Comparison of ENCODE assay signal across 9 cellular contexts in the genomic region with DNA sequence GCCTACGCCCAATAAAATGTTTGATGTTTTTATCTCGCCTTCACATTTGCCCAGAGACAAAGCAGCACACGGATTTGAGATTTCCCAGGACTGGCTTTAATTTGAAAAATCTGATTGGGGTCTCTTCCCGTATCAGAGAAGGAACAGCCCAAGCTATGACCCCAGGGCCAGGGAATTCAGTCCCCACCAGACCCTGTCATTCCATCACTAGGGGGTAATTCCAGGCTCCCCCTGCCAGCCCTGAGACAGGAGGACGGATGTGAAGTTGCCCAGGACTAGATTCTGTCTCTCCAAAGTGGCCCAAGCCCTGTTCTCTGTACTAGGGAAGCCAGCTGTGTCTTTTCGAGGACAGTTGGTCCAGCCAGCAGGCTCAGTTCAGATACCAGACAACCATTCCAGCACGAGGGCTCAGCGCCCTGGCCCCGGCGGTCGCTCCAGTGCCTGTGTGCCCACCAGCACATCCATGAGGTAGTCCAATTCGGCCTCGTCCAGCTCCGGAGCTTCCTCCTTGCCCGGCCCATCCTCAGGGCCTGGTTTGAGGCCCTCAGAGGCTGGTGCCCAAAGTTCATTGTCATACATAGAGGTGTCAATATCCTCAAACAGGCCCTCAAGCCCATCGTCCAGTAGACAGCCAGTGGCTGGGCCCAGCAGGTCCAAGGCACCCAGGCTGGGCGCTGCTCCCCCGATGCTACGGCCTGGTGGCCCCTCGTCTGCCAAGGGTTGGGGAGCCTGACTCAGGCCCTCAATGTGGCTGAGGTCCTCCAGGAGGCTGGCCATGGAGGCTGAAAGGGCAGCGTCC. TPM values are rescaled to one million over a fixed set of nuclear protein-coding genes. Genes with fewer than 3 reads are reported as not detected.
DNase-seq lines count a peak whose midpoint lies in the region; ATAC-seq and TF ChIP-seq lines count a peak whose summit lies in the region.
"Had no signal": no experiment of that assay in that cellular context is flagged by ENCODE, and none has a peak within 500 bp of the region (broad histone marks: within the 10 kb centered on the region; RNA-seq: fewer than 3 reads in every experiment).

No MANE protein-coding gene starts in this region.

- H3K36me3 ChIP-seq in A673 (ENCODE audit: insufficient read depth, low read length, poor library complexity, severe bottlenecking) (peaks cover 10% of the 10 kb centered on the region), colonic mucosa (no peaks in the 10 kb centered on the region)

- intact Hi-C loops in A673 (cut with micrococcal nuclease; ENCODE audit: unreplicated experiment) (no loop called here), colonic mucosa (cut with DNase I) (no loop called here)

- no peak for DNase-seq in A673 (ENCODE audit: low spot score)
- no peak for DNase-seq in colonic mucosa
- DNase-seq in nephron progenitor cell = no peak
- DNase-seq in SHP77 treated with DMSO at 0.1 percent for 48 hours (lab: John Stamatoyannopoulos, UW) = no peak
- no peak for DNase-seq in DMS79 (lab: John Stamatoyannopoulos, UW)
- DNase-seq: activated CD8-positive, alpha-beta memory T cell treated with anti-CD3 and anti-CD28 coated beads, Interleukin-2, amount 50 U/mL, for 48 hours had no signal

- ATAC-seq in GM18511 (IDR thresholded peaks at IDR 0.05; ENCODE audit: unreplicated experiment) (no peak), HG02571 (IDR thresholded peaks at IDR 0.05; ENCODE audit: unreplicated experiment) (no peak)

- H3K27ac Mint-ChIP-seq in IgD-negative memory B cell = peak overlapping the region; percentile 43 to 85 (median 74)
- H3K27ac Mint-ChIP-seq in nephron progenitor cell = no peak overlapping the region

- H3K36me3 Mint-ChIP-seq in IgD-negative memory B cell (no peaks in the 10 kb centered on the region), nephron progenitor cell (ENCODE audit: low read depth) (peaks cover 4% of the 10 kb centered on the region)

- H3K9me3 Mint-ChIP-seq in IgD-negative memory B cell = no peaks in the 10 kb centered on the region
- H3K9me3 Mint-ChIP-seq in nephron progenitor cell = no peaks in the 10 kb centered on the region

- no peaks in the 10 kb centered on the region for H3K27me3 ChIP-seq in A673 (replicated peaks; ENCODE audit: insufficient read depth, low read depth, low read length, poor library complexity)
- no peaks in the 10 kb centered on the region for H3K27me3 ChIP-seq in colonic mucosa

- no TSS peak for BruUV-seq in A673 (replicated peaks; lab: Mats Ljungman, UMichigan)

- peak overlapping the region in 2 of 4 donors; percentile 9 to 80 for H3K4me3 Mint-ChIP-seq in IgD-negative memory B cell
- peak overlapping the region; percentile 79 for H3K4me3 Mint-ChIP-seq in nephron progenitor cell

- TF ChIP-seq CTCF in A673 (conservative IDR thresholded peaks at IDR 0.05; ENCODE audit: low read depth, low read length) (no peak), colonic mucosa (IDR thresholded peaks at IDR 0.05) (no peak), nephron progenitor cell (IDR thresholded peaks at IDR 0.05) (no peak)

- POLR2A ChIA-PET in A673 (lab: Charles Lee; ENCODE audit: low non-redundant PET) = no interaction called here

- no peaks in the 10 kb centered on the region for H3K27me3 Mint-ChIP-seq in IgD-negative memory B cell
- H3K27me3 Mint-ChIP-seq in nephron progenitor cell (ENCODE audit: low read depth, poor library complexity) = peaks cover 7% of the 10 kb centered on the region

- H3K4me1 ChIP-seq in A673 (ENCODE audit: insufficient read depth, low read length, poor library complexity, severe bottlenecking) = peaks cover 6% of the 10 kb centered on the region
- peaks cover 4% of the 10 kb centered on the region for H3K4me1 ChIP-seq in colonic mucosa

- peak overlapping the region in 1 of 2 donors; percentile 34 for H3K9ac ChIP-seq in colonic mucosa (ENCODE audit: low read depth in 2 of 2, low read length in 2 of 2)

- H3K4me1 Mint-ChIP-seq in IgD-negative memory B cell = peaks cover 18 to 25% (median 20%) of the 10 kb centered on the region in 3 donors
- peaks cover 45% of the 10 kb centered on the region for H3K4me1 Mint-ChIP-seq in nephron progenitor cell

- H3K4me3 ChIP-seq in A673 (ENCODE audit: low read depth, low read length, poor library complexity, severe bottlenecking) (no peak overlapping the region), colonic mucosa (no peak overlapping the region)

- CTCF ChIA-PET in A673 (lab: Charles Lee) = no interaction called here

- H3K27ac ChIP-seq in A673 (ENCODE audit: low read depth, low read length, poor library complexity, severe bottlenecking) (peak overlapping the region; percentile 58), colonic mucosa (peak overlapping the region; percentile 98)

- no peaks in the 10 kb centered on the region for H3K9me3 ChIP-seq in A673 (ENCODE audit: low read depth, low read length, poor library complexity, severe bottlenecking)
- H3K9me3 ChIP-seq in colonic mucosa = no peaks in the 10 kb centered on the region

RNA-seq across cellular contexts. Expression of a gene that starts 3.2 kb away (rescaled TPM):
- total RNA-seq in A673 (2021) = 9.6 and 16.5 TPM in 2 replicates
- polyA plus RNA-seq in IgD-negative memory B cell = 13.2 TPM
- 10 to 100 TPM in 1 of 2 donors, 1 to 10 TPM in 1; 8.7 to 16.0 TPM for total RNA-seq in colonic mucosa

RNA-seq across cellular contexts. Expression of a gene that starts 9.4 kb away (rescaled TPM):
- total RNA-seq in A673 (2021) = 2.5 and 3.9 TPM in 2 replicates
- 0.21 TPM for polyA plus RNA-seq in IgD-negative memory B cell
- 1 to 10 TPM; 1.4 to 1.7 TPM for total RNA-seq in colonic mucosa

RNA-seq across cellular contexts. Expression of a gene that starts 21.5 kb away (rescaled TPM):
- 26.3 and 28.7 TPM in 2 replicates for total RNA-seq in A673 (2021)
- polyA plus RNA-seq in IgD-negative memory B cell = 29.2 TPM
- 10 to 100 TPM; 26.5 to 36.0 TPM for total RNA-seq in colonic mucosa

RNA-seq across cellular contexts. Expression of a gene that starts 32.6 kb away (rescaled TPM):
- total RNA-seq in A673 (2021) (0.15 TPM in 1 of 2 replicates, not detected in the other), colonic mucosa (not detected)
- polyA plus RNA-seq in IgD-negative memory B cell = 0.11 TPM

RNA-seq across cellular contexts. Expression of a gene that starts 42.9 kb away (rescaled TPM):
- total RNA-seq in A673 (2021) (36.1 and 48.2 TPM in 2 replicates), colonic mucosa (10 to 100 TPM; 76.5 to 94.9 TPM)
- polyA plus RNA-seq in IgD-negative memory B cell = 35.9 TPM
